ENCODE assay signal across 9 cellular contexts in genomic region chr11:123429336-123429735, GRCh38.
DNase-seq lines count a peak whose midpoint lies in the region; ATAC-seq and TF ChIP-seq lines count a peak whose summit lies in the region.
"Had no signal": no experiment of that assay in that cellular context is flagged by ENCODE, and none has a peak within 500 bp of the region (broad histone marks: within the 10 kb centered on the region; RNA-seq: fewer than 3 reads in every experiment).

No MANE protein-coding gene starts in this region.

- in situ Hi-C loops in ACHN (cut with HindIII; ENCODE audit: low pct_ligation_motif_present, low pct_unique_long_range_greater_than_20kb, low sequenced_read_pairs): no loop called here

- ATAC-seq in GM18517 (IDR thresholded peaks at IDR 0.05; ENCODE audit: unreplicated experiment): no peak

- DNase-seq in ELR (ENCODE audit: low read depth) (peak; percentile 96), RKO (ENCODE audit: low spot score) (peak; percentile 29), choroid plexus epithelial cell (ENCODE audit: low read depth) (peak; percentile 19), non-pigmented ciliary epithelial cell (ENCODE audit: low read depth) (peak; percentile 45), ACHN (no peak)
- no peak for DNase-seq in stimulated activated CD4-positive, alpha-beta T cell treated with anti-CD3 and anti-CD28 coated beads, Interleukin-15, amount 100 ng/mL, for 24 hours
- DNase-seq: activated CD4-positive, CD25-positive, alpha-beta regulatory T cell had no signal

- TF ChIP-seq CTCF in choroid plexus epithelial cell (conservative IDR thresholded peaks at IDR 0.05; ENCODE audit: low read depth, low read length): no peak

- no peak overlapping the region for H3K4me3 ChIP-seq in choroid plexus epithelial cell (ENCODE audit: low read depth, low read length)
- H3K4me3 ChIP-seq: lung had no signal

Comparison
In these comparisons a context has a peak if more than half of its experiments do, and no peak if none do; other contexts are left out.
1. DNase-seq: peak in ELR (single experiment), RKO (single experiment), choroid plexus epithelial cell (single experiment) and non-pigmented ciliary epithelial cell (single experiment); none in ACHN (single experiment) and stimulated activated CD4-positive, alpha-beta T cell treated with anti-CD3 and anti-CD28 coated beads, Interleukin-15, amount 100 ng/mL, for 24 hours (single experiment).